8 cellular contexts compared by ENCODE assay signal in genomic region chr17:409308-409847, GRCh38. TPM values are rescaled to one million over a fixed set of nuclear protein-coding genes. Genes with fewer than 3 reads are reported as not detected.
A peak's percentile ranks its signal among the peaks of the same experiment; 100 is the strongest.
DNase-seq lines count a peak whose midpoint lies in the region; ATAC-seq, FAIRE-seq and TF ChIP-seq lines count a peak whose summit lies in the region.

No MANE protein-coding gene starts in this region.

- RAD21 ChIA-PET in GM12878 (lab: Charles Lee; ENCODE audit: unreplicated experiment): no interaction called here

- peaks cover 16% of the 10 kb centered on the region for H3K4me1 ChIP-seq in GM12878 (ENCODE audit: control insufficient read depth, insufficient read depth, low read length)

- peak overlapping the region; percentile 93 for H2AFZ ChIP-seq in GM12878 (ENCODE audit: control insufficient read depth, low read depth, low read length)

- ATAC-seq in GM12878 (no peak), HG03457 (IDR thresholded peaks at IDR 0.05; ENCODE audit: unreplicated experiment) (no peak)

- H3K27me3 Mint-ChIP-seq in activated naive CD4-positive, alpha-beta T cell treated with anti-CD3 and anti-CD28 coated beads, Interleukin-2, amount 50 U/mL, for 24 hours: no peaks in the 10 kb centered on the region
- peaks cover 6% of the 10 kb centered on the region for H3K27me3 Mint-ChIP-seq in type B pancreatic cell

- no peaks in the 10 kb centered on the region for H3K27me3 ChIP-seq in GM12878 (replicated peaks in 1 of 2; ENCODE audit: control insufficient read depth in 2 of 2, insufficient read depth in 2 of 2, low read length in 1 of 2)

- H3K36me3 Mint-ChIP-seq in activated naive CD4-positive, alpha-beta T cell treated with anti-CD3 and anti-CD28 coated beads, Interleukin-2, amount 50 U/mL, for 24 hours: peaks cover 6% of the 10 kb centered on the region
- H3K36me3 Mint-ChIP-seq in type B pancreatic cell: peaks cover 3% of the 10 kb centered on the region

- H3K4me2 ChIP-seq in GM12878 (ENCODE audit: control insufficient read depth, insufficient read depth): peak overlapping the region; percentile 73

- FAIRE-seq in GM12878 (lab: Jason Lieb, UNC): no peak

- CTCF ChIA-PET in GM12878 (lab: Yijun Ruan, JAX): interaction anchor here (1.2 kb wide), 1 partner anchor 291 kb away, joined by 3 read pairs; no protein-coding TSS in a partner anchor

- SMC1A ChIA-PET in GM12878 (lab: Charles Lee; ENCODE audit: uncharacterized antibody, unreplicated experiment): no interaction called here

- no peak for DNase-seq in activated naive CD4-positive, alpha-beta T cell treated with anti-CD3 and anti-CD28 coated beads, Interleukin-2, amount 50 U/mL, for 16 hours
- DNase-seq in GM12878 (ENCODE audit: low read depth, low spot score) (no peak), medulla oblongata (ENCODE audit: extremely low spot score) (peak; percentile 18), type B pancreatic cell (ENCODE audit: extremely low spot score, unreplicated experiment) (no peak), head of caudate nucleus (no peak), germinal center (ENCODE audit: low spot score) (no peak)

- H3K27ac Mint-ChIP-seq in activated naive CD4-positive, alpha-beta T cell treated with anti-CD3 and anti-CD28 coated beads, Interleukin-2, amount 50 U/mL, for 24 hours: peak overlapping the region; percentile 98
- H3K27ac Mint-ChIP-seq in type B pancreatic cell: peak overlapping the region; percentile 94

- BruUV-seq in GM12878 (replicated peaks; lab: Mats Ljungman, UMichigan): TSS peak; percentile 63

- no peaks in the 10 kb centered on the region for H3K9me3 ChIP-seq in GM12878 (replicated peaks; ENCODE audit: control insufficient read depth, insufficient read depth, low read length)

- peaks cover 64% of the 10 kb centered on the region for H3K4me1 Mint-ChIP-seq in activated naive CD4-positive, alpha-beta T cell treated with anti-CD3 and anti-CD28 coated beads, Interleukin-2, amount 50 U/mL, for 24 hours
- peaks cover 31% of the 10 kb centered on the region for H3K4me1 Mint-ChIP-seq in type B pancreatic cell (ENCODE audit: unreplicated experiment)

- no peaks in the 10 kb centered on the region for H3K9me3 Mint-ChIP-seq in activated naive CD4-positive, alpha-beta T cell treated with anti-CD3 and anti-CD28 coated beads, Interleukin-2, amount 50 U/mL, for 24 hours
- H3K9me3 Mint-ChIP-seq in type B pancreatic cell: no peaks in the 10 kb centered on the region

- TF ChIP-seq CTCF in GM12878 (IDR thresholded peaks at IDR 0.05 in 2 of 3, conservative IDR thresholded peaks at IDR 0.05 in 1 of 3; ENCODE audit: control insufficient read depth in 2 of 3, extremely low read depth in 1 of 3, insufficient read depth in 1 of 3, low read depth in 3 of 3, low read length in 3 of 3) (no peak), type B pancreatic cell (conservative IDR thresholded peaks at IDR 0.05) (no peak)

- POLR2A ChIA-PET in GM12878 (lab: Charles Lee): no interaction called here

- H3K4me3 ChIP-seq in GM12878: peak overlapping the region; percentile 64

- TF ChIP-seq RAD21 in GM12878 (IDR thresholded peaks at IDR 0.05; ENCODE audit: insufficient read depth, low read depth, low read length): no peak

- peak overlapping the region; percentile 91 for H3K4me3 Mint-ChIP-seq in activated naive CD4-positive, alpha-beta T cell treated with anti-CD3 and anti-CD28 coated beads, Interleukin-2, amount 50 U/mL, for 24 hours
- H3K4me3 Mint-ChIP-seq in type B pancreatic cell: peak overlapping the region; percentile 96

- H3K36me3 ChIP-seq in GM12878 (ENCODE audit: control insufficient read depth in 2 of 2, insufficient read depth in 2 of 2, low read length in 1 of 2): no peaks in the 10 kb centered on the region

- TF ChIP-seq POLR2A in GM12878 (IDR thresholded peaks at IDR 0.05; ENCODE audit: low read depth, low read length): no peak

- intact Hi-C loops in GM12878 (cut with micrococcal nuclease; ENCODE audit: unreplicated experiment): no loop called here
- intact Hi-C loops in head of caudate nucleus (cut with DNase I): no loop called here

- WGBS in GM12878 (ENCODE audit: insufficient coverage, insufficient replicate concordance, low lambda C conversion rate, missing lambda C conversion rate): 31% methylated on average over 16 of the region's 16 CpGs

- H4K20me1 ChIP-seq in GM12878 (ENCODE audit: control insufficient read depth, insufficient read depth): no peaks in the 10 kb centered on the region

- in situ Hi-C loops in GM12878 (cut with MboI): no loop called here

- peak overlapping the region; percentile 65 for H3K27ac ChIP-seq in GM12878 (ENCODE audit: control insufficient read depth, insufficient read depth)

- peak overlapping the region; percentile 78 for H3K9ac ChIP-seq in GM12878 (ENCODE audit: control insufficient read depth, insufficient read depth, low read length)

- TF ChIP-seq EP300 in GM12878 (IDR thresholded peaks at IDR 0.05; ENCODE audit: borderline replicate concordance in 1 of 2, control insufficient read depth in 1 of 2, low read depth in 2 of 2, low read length in 2 of 2): no peak

- H3K79me2 ChIP-seq in GM12878 (ENCODE audit: control insufficient read depth, insufficient read depth, low read length): peaks cover 6% of the 10 kb centered on the region

TF ChIP-seq in GM12878, 131 proteins besides CTCF, POLR2A, EP300 and RAD21 (continues in another document):
- TF ChIP-seq RELB (IDR thresholded peaks at IDR 0.05; ENCODE audit: low read depth) (0 out of 2 replicates have a peak, but pooled peaks have one; percentile 26), BACH1 (IDR thresholded peaks at IDR 0.05; ENCODE audit: borderline replicate concordance) (no peak), E2F4 (IDR thresholded peaks at IDR 0.05; ENCODE audit: low read depth, low read length) (no peak), MAX (IDR thresholded peaks at IDR 0.05; ENCODE audit: low read depth, low read length) (no peak)

RNA-seq across cellular contexts. Expression of gene RFLNB, which starts 36.4 kb away (rescaled TPM):
- 5.5 and 5.8 TPM in 2 replicates for total RNA-seq in GM12878 (2013; cell fraction: nucleolus; rRNA removed)
- total RNA-seq in GM12878 (2014; rRNA removed) (6.1 and 6.3 TPM in 2 replicates), GM12878 (2014; rRNA removed; fragmentation: Illumina TruSeq; extraction: Trizol) (4.2 TPM in 2 replicates), GM12878 (2021) (5.6 and 6.1 TPM in 2 replicates), type B pancreatic cell (ENCODE audit: low replicate concordance) (6.0 and 22.0 TPM in 2 replicates)
- polyA plus RNA-seq in GM12878 (2011; ENCODE audit: low read depth): 2.7 TPM
- polyA plus RNA-seq in GM12878 (2011; rRNA removed) (3.2 and 4.0 TPM in 2 replicates), GM12878 (2014; fragmentation: Illumina TruSeq; extraction: Trizol) (2.0 and 2.8 TPM in 2 replicates), GM12878 (2014; fragmentation: Nextera tagmentation; extraction: Ambion mirVana) (1 to 10 TPM; 1.4 to 1.6 TPM), GM12878 (2014; rRNA removed) (3.6 and 3.8 TPM in 2 replicates), GM12878 (2016; fragmentation: Nextera tagmentation; extraction: Ambion mirVana) (1 to 10 TPM in 1 of 2 experiments, under 1 TPM in 1; 0.76 to 2.2 TPM)
- polyA plus RNA-seq in GM12878 (2011; cell fraction: cytosol; rRNA removed): 4.4 and 4.5 TPM in 2 replicates
- polyA plus RNA-seq in GM12878 (2011; cell fraction: nucleus; rRNA removed): 1.9 and 2.6 TPM in 2 replicates
- 4.1 and 7.7 TPM in 2 replicates for polyA plus RNA-seq in GM12878 (2012)
- 2.2 and 4.2 TPM in 2 replicates for polyA minus RNA-seq in GM12878 (2011; rRNA and poly(A)+ RNA removed)
- 2.5 and 2.9 TPM in 2 replicates for polyA minus RNA-seq in GM12878 (2011; cell fraction: cytosol; rRNA and poly(A)+ RNA removed)
- 0.48 and 0.57 TPM in 2 replicates for polyA minus RNA-seq in GM12878 (2011; cell fraction: nucleus; rRNA and poly(A)+ RNA removed)

RNA-seq across cellular contexts. Expression of gene RPH3AL, which starts 56.8 kb away (rescaled TPM):
- total RNA-seq in GM12878 (2013; cell fraction: nucleolus; rRNA removed): 5.2 and 7.6 TPM in 2 replicates
- 0.49 and 0.62 TPM in 2 replicates for total RNA-seq in GM12878 (2014; rRNA removed)
- total RNA-seq in GM12878 (2014; rRNA removed; fragmentation: Illumina TruSeq; extraction: Trizol): 0.18 and 0.55 TPM in 2 replicates
- total RNA-seq in GM12878 (2021): 0.51 and 1.2 TPM in 2 replicates
- 0.13 TPM for polyA plus RNA-seq in GM12878 (2011; ENCODE audit: low read depth)
- polyA plus RNA-seq in GM12878 (2011; rRNA removed): 0.45 and 0.53 TPM in 2 replicates
- 0.87 and 1.1 TPM in 2 replicates for polyA plus RNA-seq in GM12878 (2011; cell fraction: cytosol; rRNA removed)
- 0.97 and 1.3 TPM in 2 replicates for polyA plus RNA-seq in GM12878 (2011; cell fraction: nucleus; rRNA removed)
- polyA plus RNA-seq in GM12878 (2012): 0.34 and 1.6 TPM in 2 replicates
- 0.22 TPM in 1 of 2 replicates, not detected in the other for polyA plus RNA-seq in GM12878 (2014; fragmentation: Illumina TruSeq; extraction: Trizol)
- under 1 TPM in 1 of 2 experiments, not detected in 1; 0.04 TPM for polyA plus RNA-seq in GM12878 (2014; fragmentation: Nextera tagmentation; extraction: Ambion mirVana)
- 0.37 and 0.78 TPM in 2 replicates for polyA plus RNA-seq in GM12878 (2014; rRNA removed)
- polyA plus RNA-seq in GM12878 (2016; fragmentation: Nextera tagmentation; extraction: Ambion mirVana): under 1 TPM in 1 of 2 experiments, not detected in 1; 0.40 TPM
- polyA minus RNA-seq in GM12878 (2011; rRNA and poly(A)+ RNA removed): 0.29 and 1.6 TPM in 2 replicates
- not detected in 2 replicates for polyA minus RNA-seq in GM12878 (2011; cell fraction: cytosol; rRNA and poly(A)+ RNA removed)
- 1.8 TPM in 1 of 2 replicates, not detected in the other for polyA minus RNA-seq in GM12878 (2011; cell fraction: nucleus; rRNA and poly(A)+ RNA removed)
- 13.5 and 14.9 TPM in 2 replicates for total RNA-seq in type B pancreatic cell (ENCODE audit: low replicate concordance)
